In genomic region chr17:14323522-14323981, GRCh38 we compare ENCODE assay signal across 20 cellular contexts.
"Had no signal": no experiment of that assay in that cellular context is flagged by ENCODE, and none has a peak within 500 bp of the region (broad histone marks: within the 10 kb centered on the region; RNA-seq: fewer than 3 reads in every experiment).

No MANE protein-coding gene starts in this region.

- H3K4me3 ChIP-seq: cardiac muscle cell, heart right ventricle, lower lobe of right lung, thyroid gland, upper lobe of right lung had no signal

- H3K27me3 Mint-ChIP-seq: activated CD4-positive, alpha-beta memory T cell treated with anti-CD3 and anti-CD28 coated beads for 36 hours had no signal

- H3K27ac Mint-ChIP-seq: activated CD4-positive, alpha-beta memory T cell treated with anti-CD3 and anti-CD28 coated beads for 36 hours; naive B cell had no signal

- H3K9me3 Mint-ChIP-seq: activated CD4-positive, alpha-beta memory T cell treated with anti-CD3 and anti-CD28 coated beads for 36 hours; activated T-helper 1 cell treated with anti-CD3 and anti-CD28 coated beads, Interleukin-12 subunit alpha, Interleukin-12 subunit beta, Interleukin-2, Interleukin-4 antibody, amounts not matched to agents 30 ng/mL and 10 ng/mL and 1 ng/mL, durations not matched to agents 14 hours and 24 hours and 36 hours had no signal

- H3K27me3 ChIP-seq: cardiac muscle cell, thyroid gland had no signal

- H3K4me3 Mint-ChIP-seq: activated CD4-positive, alpha-beta memory T cell treated with anti-CD3 and anti-CD28 coated beads for 36 hours; activated T-helper 1 cell treated with anti-CD3 and anti-CD28 coated beads, Interleukin-12 subunit alpha, Interleukin-12 subunit beta, Interleukin-2, Interleukin-4 antibody, amounts not matched to agents 30 ng/mL and 10 ng/mL and 1 ng/mL, durations not matched to agents 14 hours and 24 hours and 36 hours; naive B cell had no signal

- ATAC-seq: heart right ventricle, left colon, lower lobe of right lung, upper lobe of right lung had no signal

- H3K27ac ChIP-seq: cardiac muscle cell, heart right ventricle, lower lobe of right lung, thyroid gland, upper lobe of right lung had no signal

- H3K4me1 ChIP-seq: lower lobe of right lung, thyroid gland, upper lobe of right lung had no signal

- H3K36me3 ChIP-seq: cardiac muscle cell, heart right ventricle, lower lobe of right lung, thyroid gland, upper lobe of right lung had no signal

- H3K9me3 ChIP-seq: heart right ventricle, lower lobe of right lung, thyroid gland, upper lobe of right lung had no signal

- DNase-seq: activated CD4-positive, alpha-beta memory T cell treated with anti-CD3 and anti-CD28 coated beads for 36 hours; activated CD4-positive, alpha-beta T cell treated with anti-CD3 and anti-CD28 coated beads for 4 hours; activated CD4-positive, CD25-positive, alpha-beta regulatory T cell; activated naive CD4-positive, alpha-beta T cell; activated T-cell treated with anti-CD3 and anti-CD28 coated beads for 4 hours; amygdala; cortex of kidney; foreskin fibroblast; heart right ventricle; left colon; lower lobe of right lung; naive B cell; retina; stimulated activated CD4-positive, alpha-beta T cell treated with anti-CD3 and anti-CD28 coated beads, Interleukin-4, amount 100 ng/mL, for 1 hour; stimulated activated naive CD4-positive, alpha-beta T cell; T-helper 9 cell; thyroid gland; upper lobe of right lung had no signal
